8 cellular contexts compared by ENCODE assay signal in the genomic region with DNA sequence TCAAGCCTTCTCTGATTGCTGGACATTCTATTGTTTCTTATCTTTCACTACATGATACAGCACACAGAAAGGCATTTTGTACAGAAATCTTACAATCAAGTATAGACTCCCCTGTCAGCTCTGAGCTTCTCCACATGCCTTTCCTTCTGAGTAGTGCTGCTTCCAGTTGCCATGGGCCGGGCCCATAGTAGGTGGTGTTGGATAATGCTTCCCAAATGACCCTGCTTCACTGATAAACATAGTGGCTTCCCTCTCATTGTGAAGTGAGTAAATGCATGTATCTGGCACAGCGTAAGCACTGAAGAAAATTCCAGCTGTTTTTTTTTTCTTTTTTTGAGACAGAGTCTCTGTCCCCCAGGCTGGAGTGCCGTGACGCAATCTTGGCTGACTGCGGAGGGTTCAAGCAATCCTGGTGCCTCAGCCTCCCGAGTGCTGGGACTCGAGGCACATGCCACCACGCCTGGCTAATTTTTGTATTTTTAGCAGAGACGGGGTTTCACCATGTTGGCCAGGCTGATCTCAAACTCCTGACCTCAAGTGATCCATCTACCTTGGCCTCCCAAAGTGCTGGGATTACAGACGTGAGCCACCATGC. TPM values are rescaled to one million over a fixed set of nuclear protein-coding genes. Genes with fewer than 3 reads are reported as not detected.
"Had no signal": no experiment of that assay in that cellular context is flagged by ENCODE, and none has a peak within 500 bp of the region (broad histone marks: within the 10 kb centered on the region; RNA-seq: fewer than 3 reads in every experiment).

No MANE protein-coding gene starts in this region.

RNA-seq across cellular contexts. Expression of gene NPY4R, which starts 23.0 kb away (rescaled TPM):
- total RNA-seq: aorta, dermis blood vessel endothelial cell, gastrocnemius medialis, kidney epithelial cell, liver, upper lobe of right lung, WTC11 had no signal
- polyA plus RNA-seq: aorta, liver, neural cell had no signal
